In genomic region chr20:45372241-45372640, GRCh38 we compare ENCODE assay signal across 17 cellular contexts. TPM values are rescaled to one million over a fixed set of nuclear protein-coding genes. Genes with fewer than 3 reads are reported as not detected.
DNase-seq lines count a peak whose midpoint lies in the region; ATAC-seq, FAIRE-seq and TF ChIP-seq lines count a peak whose summit lies in the region.
"Had no signal": no experiment of that assay in that cellular context is flagged by ENCODE, and none has a peak within 500 bp of the region (broad histone marks: within the 10 kb centered on the region; RNA-seq: fewer than 3 reads in every experiment).

No MANE protein-coding gene starts in this region.

- CTCF ChIA-PET in activated naive CD4-positive, alpha-beta T cell treated with anti-CD3 and anti-CD28 coated beads, Interleukin-2, amount 10 ng/mL, durations not matched to agents 7 days and 5 days (lab: Charles Lee), result interaction anchor here (0.6 to 20.1 kb wide), 10 partner anchors 10 to 277 kb away, joined by 4 to 382 read pairs (median 12); partner anchors contain the start of genes PIGT and SYS1
- CTCF ChIA-PET in naive thymus-derived CD4-positive, alpha-beta T cell (lab: Charles Lee), result interaction anchor here (1.1 to 5.7 kb wide), 7 partner anchors 9 to 78 kb away, joined by 3 to 114 read pairs (median 12); partner anchors contain the start of genes PIGT and SYS1

- FAIRE-seq in astrocyte (lab: Jason Lieb, UNC), result no peak
- FAIRE-seq: GM12891 had no signal

- H3K27ac Mint-ChIP-seq in activated naive CD4-positive, alpha-beta T cell treated with anti-CD3 and anti-CD28 coated beads, Interleukin-2, amount 10 ng/mL, durations not matched to agents 7 days and 5 days, result no peak overlapping the region
- peak overlapping the region; percentile 58 for H3K27ac Mint-ChIP-seq in astrocyte (ENCODE audit: unreplicated experiment)
- H3K27ac Mint-ChIP-seq in naive thymus-derived CD4-positive, alpha-beta T cell, result peak overlapping the region in 8 of 9 donors; percentile 41 to 77 (median 74)

- H3K36me3 ChIP-seq in astrocyte (ENCODE audit: insufficient read depth, low read length) (peaks cover 8% of the 10 kb centered on the region), thoracic aorta (peaks cover 8% of the 10 kb centered on the region)
- H3K36me3 ChIP-seq in naive thymus-derived CD4-positive, alpha-beta T cell (ENCODE audit: control insufficient read depth in 2 of 3, insufficient read depth in 3 of 3, low read length in 3 of 3), result peaks cover 0 to 27% (median 3%) of the 10 kb centered on the region in 3 experiments

- ATAC-seq in naive thymus-derived CD4-positive, alpha-beta T cell, result no peak
- ATAC-seq in thoracic aorta (ENCODE audit: insufficient number of reproducible peaks, low FRiP score, low read depth) (no peak), GM19395 (IDR thresholded peaks at IDR 0.05; ENCODE audit: unreplicated experiment) (no peak)

- peaks cover 22% of the 10 kb centered on the region for H3K36me3 Mint-ChIP-seq in activated naive CD4-positive, alpha-beta T cell treated with anti-CD3 and anti-CD28 coated beads, Interleukin-2, amount 10 ng/mL, durations not matched to agents 7 days and 5 days
- peaks cover 10% of the 10 kb centered on the region for H3K36me3 Mint-ChIP-seq in astrocyte (ENCODE audit: low read depth, unreplicated experiment)
- peaks cover 0 to 13% (median 6%) of the 10 kb centered on the region in 5 donors for H3K36me3 Mint-ChIP-seq in naive thymus-derived CD4-positive, alpha-beta T cell

- H3K27me3 Mint-ChIP-seq in activated naive CD4-positive, alpha-beta T cell treated with anti-CD3 and anti-CD28 coated beads, Interleukin-2, amount 10 ng/mL, durations not matched to agents 7 days and 5 days, result no peaks in the 10 kb centered on the region
- H3K27me3 Mint-ChIP-seq in astrocyte (ENCODE audit: low read depth, unreplicated experiment), result no peaks in the 10 kb centered on the region
- H3K27me3 Mint-ChIP-seq in naive thymus-derived CD4-positive, alpha-beta T cell, result no peaks in the 10 kb centered on the region

- peak overlapping the region; percentile 9 for H3K4me2 ChIP-seq in astrocyte (ENCODE audit: low read length)

- H3K79me2 ChIP-seq in astrocyte (ENCODE audit: insufficient read depth, low read length), result no peaks in the 10 kb centered on the region

- peaks cover 12% of the 10 kb centered on the region for H4K20me1 ChIP-seq in astrocyte (ENCODE audit: insufficient read depth, low read length)

- H3K27ac ChIP-seq in astrocyte (ENCODE audit: low read depth, low read length), result no peak overlapping the region
- no peak overlapping the region for H3K27ac ChIP-seq in naive thymus-derived CD4-positive, alpha-beta T cell (ENCODE audit: low read depth, low read length)
- peak overlapping the region; percentile 72 to 85 for H3K27ac ChIP-seq in thoracic aorta

- H2AFZ ChIP-seq in astrocyte (ENCODE audit: low read depth, low read length), result no peak overlapping the region

- H3K4me3 Mint-ChIP-seq in activated naive CD4-positive, alpha-beta T cell treated with anti-CD3 and anti-CD28 coated beads, Interleukin-2, amount 10 ng/mL, durations not matched to agents 7 days and 5 days, result peak overlapping the region; percentile 19
- H3K4me3 Mint-ChIP-seq in astrocyte (ENCODE audit: unreplicated experiment), result no peak overlapping the region
- peak overlapping the region in 8 of 10 donors; percentile 60 to 94 (median 72) for H3K4me3 Mint-ChIP-seq in naive thymus-derived CD4-positive, alpha-beta T cell

- no peaks in the 10 kb centered on the region for H3K9me3 Mint-ChIP-seq in activated naive CD4-positive, alpha-beta T cell treated with anti-CD3 and anti-CD28 coated beads, Interleukin-2, amount 10 ng/mL, durations not matched to agents 7 days and 5 days
- no peaks in the 10 kb centered on the region for H3K9me3 Mint-ChIP-seq in astrocyte (ENCODE audit: unreplicated experiment)
- H3K9me3 Mint-ChIP-seq in naive thymus-derived CD4-positive, alpha-beta T cell, result no peaks in the 10 kb centered on the region

- H3K4me1 ChIP-seq in astrocyte (ENCODE audit: insufficient read depth, low read length) (peaks cover 10% of the 10 kb centered on the region), thoracic aorta (ENCODE audit: control insufficient read depth in 1 of 2, low read depth in 2 of 2) (peaks cover 4 to 15% of the 10 kb centered on the region in 2 donors)
- peaks cover 26 to 40% of the 10 kb centered on the region in 2 donors for H3K4me1 ChIP-seq in naive thymus-derived CD4-positive, alpha-beta T cell (ENCODE audit: control insufficient read depth in 2 of 2, insufficient read depth in 2 of 2, low read length in 2 of 2)

- no peaks in the 10 kb centered on the region for H3K9me3 ChIP-seq in astrocyte (ENCODE audit: insufficient read depth, low read depth, low read length)
- H3K9me3 ChIP-seq in naive thymus-derived CD4-positive, alpha-beta T cell (ENCODE audit: control insufficient read depth in 2 of 3, low read length in 3 of 3), result no peaks in the 10 kb centered on the region
- H3K9me3 ChIP-seq in thoracic aorta, result no peaks in the 10 kb centered on the region
- H3K9me3 ChIP-seq: adrenal gland had no signal

- POLR2A ChIA-PET in naive thymus-derived CD4-positive, alpha-beta T cell (lab: Charles Lee), result interaction anchor here (0.6 to 5.1 kb wide), 7 partner anchors 8 to 64 kb away, joined by 3 to 96 read pairs (median 7); partner anchors contain the start of genes PIGT and SYS1

- H3K9ac ChIP-seq in astrocyte (ENCODE audit: low read length), result no peak overlapping the region

- peaks cover 57% of the 10 kb centered on the region for H3K4me1 Mint-ChIP-seq in activated naive CD4-positive, alpha-beta T cell treated with anti-CD3 and anti-CD28 coated beads, Interleukin-2, amount 10 ng/mL, durations not matched to agents 7 days and 5 days
- peaks cover 1% of the 10 kb centered on the region for H3K4me1 Mint-ChIP-seq in astrocyte (ENCODE audit: low read depth, unreplicated experiment)
- H3K4me1 Mint-ChIP-seq in naive thymus-derived CD4-positive, alpha-beta T cell, result peaks cover 28 to 61% (median 55%) of the 10 kb centered on the region in 7 donors

- intact Hi-C loops in naive thymus-derived CD4-positive, alpha-beta T cell (cut with micrococcal nuclease), result loop anchor here (2.0 kb wide), 2 partner anchors 35 to 45 kb away; partner anchors contain the start of gene PIGT (in 1 of the 2)

- TF ChIP-seq CTCF in astrocyte (IDR thresholded peaks at IDR 0.05; ENCODE audit: insufficient read depth, low read depth, low read length) (no peak), thoracic aorta (IDR thresholded peaks at IDR 0.05) (no peak)

- H3K4me3 ChIP-seq in astrocyte (ENCODE audit: insufficient read depth, low read depth, low read length) (no peak overlapping the region), thoracic aorta (peak overlapping the region; percentile 69)
- H3K4me3 ChIP-seq in naive thymus-derived CD4-positive, alpha-beta T cell (ENCODE audit: low read length), result no peak overlapping the region

- peak; percentile 10 for DNase-seq in activated naive CD4-positive, alpha-beta T cell treated with anti-CD3 and anti-CD28 coated beads, Interleukin-2, amount 10 ng/mL, durations not matched to agents 7 days and 5 days
- no peak for DNase-seq in activated naive CD4-positive, alpha-beta T cell (lab: John Stamatoyannopoulos, UW)
- DNase-seq in astrocyte (ENCODE audit: low read depth) (no peak), thoracic aorta (ENCODE audit: low spot score) (no peak), NCI-H128 (lab: John Stamatoyannopoulos, UW; ENCODE audit: unreplicated experiment) (no peak), NCI-H2107 treated with DMSO at 0.1 percent for 48 hours (lab: John Stamatoyannopoulos, UW; ENCODE audit: unreplicated experiment) (no peak)
- DNase-seq in naive thymus-derived CD4-positive, alpha-beta T cell, result no peak
- DNase-seq: activated CD4-positive, CD25-positive, alpha-beta regulatory T cell treated with anti-CD3 and anti-CD28 coated beads, Interleukin-2, amount 50 U/mL, for 72 hours; adrenal gland; glutamatergic neuron; Karpas-422; NCI-H2029 treated with DMSO at 0.1 percent for 48 hours; stimulated activated CD4-positive, alpha-beta T cell treated with anti-CD3 and anti-CD28 coated beads, Interleukin-15, amount 100 ng/mL, for 24 hours had no signal

- H3K27me3 ChIP-seq in astrocyte (ENCODE audit: insufficient read depth, low read length) (no peaks in the 10 kb centered on the region), thoracic aorta (replicated peaks; ENCODE audit: insufficient read depth) (no peaks in the 10 kb centered on the region)
- no peaks in the 10 kb centered on the region for H3K27me3 ChIP-seq in naive thymus-derived CD4-positive, alpha-beta T cell (ENCODE audit: control insufficient read depth in 2 of 2, insufficient read depth in 2 of 2, low read length in 2 of 2)
- H3K27me3 ChIP-seq: adrenal gland had no signal

RNA-seq across cellular contexts. Expression of gene TP53TG5, which starts 5.9 kb away (rescaled TPM):
- total RNA-seq in astrocyte, result not detected in 2 replicates
- under 1 TPM in 3 of 5 experiments, not detected in 2; 0.19 to 0.48 (median 0.46) TPM for total RNA-seq in naive thymus-derived CD4-positive, alpha-beta T cell
- under 1 TPM; 0.14 to 0.24 TPM for polyA plus RNA-seq in naive thymus-derived CD4-positive, alpha-beta T cell
- total RNA-seq in thoracic aorta, result not detected
- total RNA-seq: left lobe of liver, SK-MEL-5 had no signal

RNA-seq across cellular contexts. Expression of gene SYS1, which starts 9.3 kb away (rescaled TPM):
- 20.4 and 25.2 TPM in 2 replicates for total RNA-seq in astrocyte
- total RNA-seq in naive thymus-derived CD4-positive, alpha-beta T cell, result 100 to 1,000 TPM in 1 of 5 experiments, 10 to 100 TPM in 4; 23.9 to 111 (median 67.1) TPM
- 10 to 100 TPM; 34.5 to 42.3 TPM for polyA plus RNA-seq in naive thymus-derived CD4-positive, alpha-beta T cell
- 10 to 100 TPM; 24.6 to 40.8 TPM for total RNA-seq in thoracic aorta

RNA-seq across cellular contexts. Expression of gene SDC4, which starts 24.0 kb away (rescaled TPM):
- total RNA-seq in astrocyte (125 and 135 TPM in 2 replicates), thoracic aorta (100 to 1,000 TPM in 1 of 2 donors, 10 to 100 TPM in 1; 93.5 to 108 TPM)
- 10 to 100 TPM in 1 of 5 experiments, 1 to 10 TPM in 1, under 1 TPM in 3; 0.38 to 46.7 (median 0.56) TPM for total RNA-seq in naive thymus-derived CD4-positive, alpha-beta T cell
- polyA plus RNA-seq in naive thymus-derived CD4-positive, alpha-beta T cell, result under 1 TPM in 1 of 2 donors, not detected in 1; 0.21 TPM

RNA-seq across cellular contexts. Expression of gene DBNDD2, which starts 35.8 kb away (rescaled TPM):
- 10.7 and 11.3 TPM in 2 replicates for total RNA-seq in astrocyte
- 10 to 100 TPM; 12.2 to 22.7 (median 16.3) TPM for total RNA-seq in naive thymus-derived CD4-positive, alpha-beta T cell
- polyA plus RNA-seq in naive thymus-derived CD4-positive, alpha-beta T cell, result 10 to 100 TPM; 15.3 to 22.9 TPM
- 100 to 1,000 TPM in 1 of 2 donors, 10 to 100 TPM in 1; 97.6 to 120 TPM for total RNA-seq in thoracic aorta

RNA-seq across cellular contexts. Expression of gene PIGT, which starts 43.7 kb away (rescaled TPM):
- total RNA-seq in astrocyte (83.7 and 91.4 TPM in 2 replicates), thoracic aorta (100 to 1,000 TPM; 117 to 169 TPM)
- total RNA-seq in naive thymus-derived CD4-positive, alpha-beta T cell, result 100 to 1,000 TPM in 1 of 5 experiments, 10 to 100 TPM in 4; 78.7 to 140 (median 85.0) TPM
- polyA plus RNA-seq in naive thymus-derived CD4-positive, alpha-beta T cell, result 10 to 100 TPM; 82.7 to 98.9 TPM

Comparison
In these comparisons a context has a peak if more than half of its experiments do, and no peak if none do; other contexts are left out.
1. H3K27ac ChIP-seq: peak in thoracic aorta (2 of 2); none in astrocyte (single experiment) and naive thymus-derived CD4-positive, alpha-beta T cell (single experiment).